20 cellular contexts compared by ENCODE assay signal in the genomic region with DNA sequence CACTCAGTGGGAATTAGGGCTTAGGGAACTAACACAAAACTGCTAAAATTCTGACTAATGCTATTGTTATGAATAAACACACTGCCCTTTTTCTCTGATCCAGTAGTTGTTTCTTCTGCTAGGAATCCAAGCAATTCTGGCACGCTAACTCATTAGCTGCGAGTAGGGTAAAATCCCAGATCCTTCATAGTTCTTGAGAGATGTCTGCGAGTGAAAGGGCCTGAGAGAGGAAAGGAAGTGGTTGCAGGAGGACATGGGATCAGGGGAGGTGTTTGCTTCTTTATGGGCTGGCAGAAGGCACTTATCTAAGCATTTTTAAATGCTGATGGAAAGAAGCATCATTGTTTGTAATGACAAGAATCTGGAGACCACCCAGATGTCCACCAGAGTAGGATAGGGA. TPM values are rescaled to one million over a fixed set of nuclear protein-coding genes. Genes with fewer than 3 reads are reported as not detected.
A peak's percentile ranks its signal among the peaks of the same experiment; 100 is the strongest.
DNase-seq lines count a peak whose midpoint lies in the region; ATAC-seq and TF ChIP-seq lines count a peak whose summit lies in the region.
"Had no signal": no experiment of that assay in that cellular context is flagged by ENCODE, and none has a peak within 500 bp of the region (broad histone marks: within the 10 kb centered on the region; RNA-seq: fewer than 3 reads in every experiment).

No MANE protein-coding gene starts in this region.

- no peak for TF ChIP-seq POLR2A in IMR-90 (IDR thresholded peaks at IDR 0.05; ENCODE audit: low read depth, low read length)

- H3K27me3 ChIP-seq in IMR-90 (ENCODE audit: control insufficient read depth, insufficient read depth, low read length) (no peaks in the 10 kb centered on the region), brain microvascular endothelial cell (replicated peaks) (no peaks in the 10 kb centered on the region)
- H3K27me3 ChIP-seq: BLaER1 had no signal

- no peak overlapping the region for H3K27ac ChIP-seq in IMR-90 (ENCODE audit: insufficient read depth, low read length)
- H3K27ac ChIP-seq in brain microvascular endothelial cell: no peak overlapping the region
- H3K27ac ChIP-seq: BLaER1 had no signal

- ATAC-seq in IMR-90 (ENCODE audit: low read depth): peak; percentile 77
- no peak for ATAC-seq in activated CD8-positive, alpha-beta memory T cell treated with anti-CD3 and anti-CD28 coated beads, Interleukin-2, amount 10 ng/mL, durations not matched to agents 7 days and 5 days
- ATAC-seq: CD8-positive, alpha-beta T cell; SK-N-SH treated with all-trans-retinoic acid at 6 μM for 48 hours had no signal

- intact Hi-C loops in IMR-90 (cut with micrococcal nuclease) (no loop called here), CD14-positive monocyte (cut with micrococcal nuclease) (no loop called here)

- H2BK5ac ChIP-seq in IMR-90 (ENCODE audit: low read depth, low read length, poor library complexity, severe bottlenecking): no peak overlapping the region

- no peak overlapping the region for H3K27ac Mint-ChIP-seq in CD14-positive monocyte
- H3K27ac Mint-ChIP-seq in activated CD8-positive, alpha-beta memory T cell treated with anti-CD3 and anti-CD28 coated beads, Interleukin-2, amount 10 ng/mL, durations not matched to agents 7 days and 5 days: no peak overlapping the region
- H3K27ac Mint-ChIP-seq: CD8-positive, alpha-beta T cell had no signal

- no peak overlapping the region for H3K18ac ChIP-seq in IMR-90 (ENCODE audit: low read depth, low read length)

- no peak for TF ChIP-seq RAD21 in IMR-90 (IDR thresholded peaks at IDR 0.05; ENCODE audit: low read length)

- CTCF ChIA-PET in IMR-90 (lab: Yijun Ruan, JAX): no interaction called here
- CTCF ChIA-PET in activated CD8-positive, alpha-beta memory T cell treated with anti-CD3 and anti-CD28 coated beads, Interleukin-2, amount 10 ng/mL, durations not matched to agents 7 days and 5 days (lab: Charles Lee): interaction anchor here (1.0 to 1.6 kb wide), 2 partner anchors 10 to 33 kb away, joined by 3 to 4 read pairs; no protein-coding TSS in a partner anchor

- H3K56ac ChIP-seq in IMR-90 (ENCODE audit: extremely low read depth, insufficient read depth, low read length): no peak overlapping the region

- H2BK20ac ChIP-seq in IMR-90 (ENCODE audit: low read depth, low read length): no peak overlapping the region

- no peaks in the 10 kb centered on the region for H3K4me1 Mint-ChIP-seq in CD14-positive monocyte
- no peaks in the 10 kb centered on the region for H3K4me1 Mint-ChIP-seq in activated CD8-positive, alpha-beta memory T cell treated with anti-CD3 and anti-CD28 coated beads, Interleukin-2, amount 10 ng/mL, durations not matched to agents 7 days and 5 days

- peaks cover under 1 to 7% (median 7%) of the 10 kb centered on the region in 3 donors for H3K27me3 Mint-ChIP-seq in CD14-positive monocyte (ENCODE audit: low read depth in 3 of 3)
- H3K27me3 Mint-ChIP-seq in activated CD8-positive, alpha-beta memory T cell treated with anti-CD3 and anti-CD28 coated beads, Interleukin-2, amount 10 ng/mL, durations not matched to agents 7 days and 5 days: peaks cover 4% of the 10 kb centered on the region

- H3K4me3 Mint-ChIP-seq in CD14-positive monocyte: no peak overlapping the region
- no peak overlapping the region for H3K4me3 Mint-ChIP-seq in activated CD8-positive, alpha-beta memory T cell treated with anti-CD3 and anti-CD28 coated beads, Interleukin-2, amount 10 ng/mL, durations not matched to agents 7 days and 5 days
- H3K4me3 Mint-ChIP-seq: CD8-positive, alpha-beta T cell had no signal

- TF ChIP-seq CTCF in IMR-90 (conservative IDR thresholded peaks at IDR 0.05; ENCODE audit: low read depth, low read length) (no peak), brain microvascular endothelial cell (IDR thresholded peaks at IDR 0.05; ENCODE audit: low read depth, low read length, missing control alignments) (no peak), CD14-positive monocyte (IDR thresholded peaks at IDR 0.05) (no peak)

- in situ Hi-C loops in IMR-90 (cut with MboI; ENCODE audit: low sequenced_read_pairs): no loop called here
- in situ Hi-C loops in brain microvascular endothelial cell (cut with HindIII; ENCODE audit: low pct_ligation_motif_present, low sequenced_read_pairs): no loop called here

- no peaks in the 10 kb centered on the region for H3K9me3 ChIP-seq in IMR-90 (ENCODE audit: control insufficient read depth, insufficient read depth, low read length)

- H2AK5ac ChIP-seq in IMR-90 (ENCODE audit: low read depth, low read length): no peak overlapping the region

- dilution Hi-C loops in IMR-90 (cut with HindIII; ENCODE audit: low sequenced_read_pairs, unreplicated experiment): no loop called here

- no peak overlapping the region for H3K4ac ChIP-seq in IMR-90 (ENCODE audit: low read depth, low read length)

- H4K8ac ChIP-seq in IMR-90 (ENCODE audit: low read depth in 2 of 2, low read length in 2 of 2): no peak overlapping the region

- H4K20me1 ChIP-seq in IMR-90 (ENCODE audit: insufficient read depth, low read length): no peaks in the 10 kb centered on the region
- H4K20me1 ChIP-seq: BLaER1 had no signal

- WGBS in IMR-90 (ENCODE audit: extremely low coverage in 2 of 2, insufficient read length in 1 of 2), 2 experiments: no CpG with 5 or more reads among the region's 3 CpGs

- no peaks in the 10 kb centered on the region for H3K36me3 ChIP-seq in IMR-90 (ENCODE audit: control insufficient read depth, insufficient read depth, low read length)
- H3K36me3 ChIP-seq in brain microvascular endothelial cell (replicated peaks): no peaks in the 10 kb centered on the region
- H3K36me3 ChIP-seq: BLaER1 had no signal

- H2AK9ac ChIP-seq in IMR-90 (replicated peaks; ENCODE audit: low read depth, low read length, poor library complexity): no peak overlapping the region

- no peak overlapping the region for H3K14ac ChIP-seq in IMR-90 (replicated peaks; ENCODE audit: low read depth, low read length)

- H2BK15ac ChIP-seq in IMR-90 (ENCODE audit: low read depth, low read length): no peak overlapping the region

- no TSS peak for BruUV-seq in IMR-90 (replicated peaks; lab: Mats Ljungman, UMichigan)

- H3K4me2 ChIP-seq in IMR-90 (ENCODE audit: low read depth, low read length): peak overlapping the region; percentile 33; the same call in 1 of the 2 replicates
- H3K4me2 ChIP-seq: BLaER1 had no signal

- no peak overlapping the region for H4K5ac ChIP-seq in IMR-90 (ENCODE audit: low read depth, low read length)

- H3K79me1 ChIP-seq in IMR-90 (ENCODE audit: low read depth in 1 of 2, low read length in 2 of 2): no peaks in the 10 kb centered on the region

- no peak overlapping the region for H2AFZ ChIP-seq in IMR-90 (replicated peaks; ENCODE audit: low read length, poor library complexity)

- no peaks in the 10 kb centered on the region for H3K9me1 ChIP-seq in IMR-90 (ENCODE audit: insufficient read depth, low read length)

- H3K36me3 Mint-ChIP-seq in CD14-positive monocyte: no peaks in the 10 kb centered on the region
- no peaks in the 10 kb centered on the region for H3K36me3 Mint-ChIP-seq in activated CD8-positive, alpha-beta memory T cell treated with anti-CD3 and anti-CD28 coated beads, Interleukin-2, amount 10 ng/mL, durations not matched to agents 7 days and 5 days
- H3K36me3 Mint-ChIP-seq: CD8-positive, alpha-beta T cell had no signal

- peak; percentile 46 for DNase-seq in AG08396 (ENCODE audit: low spot score)
- DNase-seq in IMR-90: peak; percentile 48
- DNase-seq in brain microvascular endothelial cell: peak; percentile 7
- DNase-seq in kidney tubule cell (ENCODE audit: low spot score): peak; percentile 7
- DNase-seq in CD14-positive monocyte (ENCODE audit: low spot score): no peak
- no peak for DNase-seq in activated CD8-positive, alpha-beta memory T cell treated with anti-CD3 and anti-CD28 coated beads, Interleukin-2, amount 10 ng/mL, durations not matched to agents 7 days and 5 days
- no peak for DNase-seq in GOT3 (lab: John Stamatoyannopoulos, UW)
- DNase-seq in DMS153 (lab: John Stamatoyannopoulos, UW): no peak
- DNase-seq: 8988T; Calu3; CD8-positive, alpha-beta T cell; DMS53; H7; NCI-H1105 treated with DMSO at 0.1 percent for 48 hours; NCI-H1694 treated with DMSO at 0.1 percent for 48 hours; NCI-H82; OCI-M1; SHP77 had no signal

- H3K9me3 Mint-ChIP-seq in CD14-positive monocyte: peaks cover 0 to 5% (median 2%) of the 10 kb centered on the region in 7 donors
- H3K9me3 Mint-ChIP-seq in activated CD8-positive, alpha-beta memory T cell treated with anti-CD3 and anti-CD28 coated beads, Interleukin-2, amount 10 ng/mL, durations not matched to agents 7 days and 5 days (ENCODE audit: low read depth): no peaks in the 10 kb centered on the region
- H3K9me3 Mint-ChIP-seq: CD8-positive, alpha-beta T cell had no signal

- no peak overlapping the region for H3K23ac ChIP-seq in IMR-90 (ENCODE audit: low read depth, low read length)

- no peak overlapping the region for H3K9ac ChIP-seq in IMR-90 (ENCODE audit: low read depth, low read length)
- H3K9ac ChIP-seq: BLaER1 had no signal

- no peaks in the 10 kb centered on the region for H3K4me1 ChIP-seq in IMR-90 (ENCODE audit: control insufficient read depth, insufficient read depth, low read length)

- POLR2A ChIA-PET in IMR-90 (lab: Charles Lee; ENCODE audit: unreplicated experiment): no interaction called here

- H2BK120ac ChIP-seq in IMR-90 (ENCODE audit: low read depth, low read length): no peak overlapping the region

- H4K91ac ChIP-seq in IMR-90 (ENCODE audit: insufficient read depth, low read depth, low read length): no peak overlapping the region

- no peak overlapping the region for H3K4me3 ChIP-seq in IMR-90 (ENCODE audit: insufficient read depth, low read depth, low read length)
- H3K4me3 ChIP-seq in brain microvascular endothelial cell (ENCODE audit: low read depth, low read length): no peak overlapping the region
- H3K4me3 ChIP-seq: BLaER1 had no signal

TF ChIP-seq in IMR-90, 13 proteins besides CTCF, POLR2A, EP300 and RAD21 (continues in another document):
- TF ChIP-seq MXI1 (IDR thresholded peaks at IDR 0.05; ENCODE audit: borderline replicate concordance, low read depth, low read length) (no peak), MAFK (IDR thresholded peaks at IDR 0.05; ENCODE audit: low read depth, low read length) (no peak), NFE2L2 (IDR thresholded peaks at IDR 0.05; ENCODE audit: low read depth, low read length) (no peak)

RNA-seq across cellular contexts. Expression of gene MAP3K19, which starts 9.4 kb away (rescaled TPM):
- total RNA-seq in IMR-90 (2012; rRNA removed): not detected in 2 replicates
- polyA plus RNA-seq in IMR-90 (2012; rRNA removed): not detected in 2 replicates
- polyA plus RNA-seq in IMR-90 (2012; cell fraction: cytosol; rRNA removed): not detected in 2 replicates
- polyA plus RNA-seq in IMR-90 (2012; cell fraction: nucleus; rRNA removed; ENCODE audit: low replicate concordance): not detected in 2 replicates
- polyA plus RNA-seq in CD14-positive monocyte: not detected
- total RNA-seq in activated CD8-positive, alpha-beta memory T cell treated with anti-CD3 and anti-CD28 coated beads, Interleukin-2, amount 10 ng/mL, durations not matched to agents 7 days and 5 days: not detected
- total RNA-seq: Calu3; CD8-positive, alpha-beta T cell; H7 had no signal

RNA-seq across cellular contexts. Expression of gene RAB3GAP1, which starts 14.3 kb away (rescaled TPM):
- 65.8 and 85.5 TPM in 2 replicates for total RNA-seq in IMR-90 (2012; rRNA removed)
- 16.2 and 21.2 TPM in 2 replicates for polyA plus RNA-seq in IMR-90 (2012; rRNA removed)
- polyA plus RNA-seq in IMR-90 (2012; cell fraction: cytosol; rRNA removed): 5.0 and 10.4 TPM in 2 replicates
- 5.1 and 25.2 TPM in 2 replicates for polyA plus RNA-seq in IMR-90 (2012; cell fraction: nucleus; rRNA removed; ENCODE audit: low replicate concordance)
- polyA plus RNA-seq in CD14-positive monocyte: 10 to 100 TPM in 1 of 2 donors, 1 to 10 TPM in 1; 8.0 to 11.3 TPM
- total RNA-seq in activated CD8-positive, alpha-beta memory T cell treated with anti-CD3 and anti-CD28 coated beads, Interleukin-2, amount 10 ng/mL, durations not matched to agents 7 days and 5 days: 10 to 100 TPM; 13.9 to 33.2 TPM

Comparison
In these comparisons a context has a peak if more than half of its experiments do, and no peak if none do; other contexts are left out.
1. DNase-seq: peak in AG08396 (single experiment), IMR-90 (single experiment), brain microvascular endothelial cell (single experiment) and kidney tubule cell (single experiment); none in CD14-positive monocyte (single experiment), activated CD8-positive, alpha-beta memory T cell treated with anti-CD3 and anti-CD28 coated beads, Interleukin-2, amount 10 ng/mL, durations not matched to agents 7 days and 5 days (single experiment), GOT3 (single experiment) and DMS153 (single experiment).